In genomic region chr5:140292212-140293040, GRCh38 we compare ENCODE assay signal across 14 cellular contexts. TPM values are rescaled to one million over a fixed set of nuclear protein-coding genes. Genes with fewer than 3 reads are reported as not detected.
DNase-seq lines count a peak whose midpoint lies in the region; ATAC-seq, FAIRE-seq and TF ChIP-seq lines count a peak whose summit lies in the region.
"Had no signal": no experiment of that assay in that cellular context is flagged by ENCODE, and none has a peak within 500 bp of the region (broad histone marks: within the 10 kb centered on the region; RNA-seq: fewer than 3 reads in every experiment).

No MANE protein-coding gene starts in this region.

- H3K79me2 ChIP-seq in PC-3 (ENCODE audit: low read length) (peaks cover 97% of the 10 kb centered on the region), endothelial cell of umbilical vein (ENCODE audit: control insufficient read depth, insufficient read depth, low read length) (peaks cover 90% of the 10 kb centered on the region)

- peaks cover 6% of the 10 kb centered on the region for H3K36me3 Mint-ChIP-seq in Caco-2 (ENCODE audit: insufficient read depth, unreplicated experiment)
- peaks cover 0 to 31% (median 19%) of the 10 kb centered on the region in 5 donors for H3K36me3 Mint-ChIP-seq in naive thymus-derived CD4-positive, alpha-beta T cell
- no peaks in the 10 kb centered on the region for H3K36me3 Mint-ChIP-seq in activated T-cell treated with anti-CD3 and anti-CD28 coated beads, Interleukin-2, amount 50 U/mL, for 72 hours (ENCODE audit: insufficient read depth in 2 of 2)
- H3K36me3 Mint-ChIP-seq: WTC11 had no signal

- FAIRE-seq in endothelial cell of umbilical vein (lab: Jason Lieb, UNC): no peak

- no peak overlapping the region for H2AFZ ChIP-seq in PC-3 (ENCODE audit: low read length)
- no peak overlapping the region for H2AFZ ChIP-seq in endothelial cell of umbilical vein (ENCODE audit: low read depth, low read length)

- H3K36me3 ChIP-seq in Caco-2 (ENCODE audit: control insufficient read depth, insufficient read depth, low read length): no peaks in the 10 kb centered on the region
- peaks cover 3% of the 10 kb centered on the region; the same call in 1 of the 2 replicates for H3K36me3 ChIP-seq in PC-3 (ENCODE audit: low read depth, low read length)
- H3K36me3 ChIP-seq in endothelial cell of umbilical vein (ENCODE audit: control insufficient read depth in 2 of 2, extremely low read depth in 1 of 2, insufficient read depth in 2 of 2, low read length in 2 of 2): no peaks in the 10 kb centered on the region
- no peaks in the 10 kb centered on the region for H3K36me3 ChIP-seq in naive thymus-derived CD4-positive, alpha-beta T cell (ENCODE audit: control insufficient read depth in 2 of 3, insufficient read depth in 3 of 3, low read length in 3 of 3)

- no peaks in the 10 kb centered on the region for H3K27me3 Mint-ChIP-seq in Caco-2 (ENCODE audit: insufficient read depth, unreplicated experiment)
- no peaks in the 10 kb centered on the region for H3K27me3 Mint-ChIP-seq in naive thymus-derived CD4-positive, alpha-beta T cell
- H3K27me3 Mint-ChIP-seq in activated T-cell treated with anti-CD3 and anti-CD28 coated beads, Interleukin-2, amount 50 U/mL, for 72 hours (ENCODE audit: low read depth): no peaks in the 10 kb centered on the region
- H3K27me3 Mint-ChIP-seq: B cell had no signal

- H3K27me3 ChIP-seq in Caco-2 (replicated peaks; ENCODE audit: control insufficient read depth, insufficient read depth, low read length) (no peaks in the 10 kb centered on the region), PC-3 (ENCODE audit: low read length) (no peaks in the 10 kb centered on the region), endothelial cell of umbilical vein (ENCODE audit: control insufficient read depth in 2 of 2, insufficient read depth in 2 of 2, low read length in 2 of 2) (no peaks in the 10 kb centered on the region)
- H3K27me3 ChIP-seq in naive thymus-derived CD4-positive, alpha-beta T cell (ENCODE audit: control insufficient read depth in 2 of 2, insufficient read depth in 2 of 2, low read length in 2 of 2): no peaks in the 10 kb centered on the region
- H3K27me3 ChIP-seq: foreskin keratinocyte had no signal

- TF ChIP-seq POLR2A in endothelial cell of umbilical vein (IDR thresholded peaks at IDR 0.05; ENCODE audit: low read depth, low read length): no peak

- H3K9me1 ChIP-seq in endothelial cell of umbilical vein (replicated peaks; ENCODE audit: control insufficient read depth, extremely low read depth, insufficient read depth, low read length): no peaks in the 10 kb centered on the region

- dilution Hi-C loops in endothelial cell of umbilical vein (cut with MboI; ENCODE audit: extremely low pct_ligation_motif_present, low sequenced_read_pairs): no loop called here

- H3K27ac Mint-ChIP-seq in Caco-2 (ENCODE audit: unreplicated experiment): peak overlapping the region; percentile 13
- H3K27ac Mint-ChIP-seq in naive thymus-derived CD4-positive, alpha-beta T cell: peak overlapping the region in 5 of 9 donors; percentile 26 to 78 (median 72)
- H3K27ac Mint-ChIP-seq in activated T-cell treated with anti-CD3 and anti-CD28 coated beads, Interleukin-2, amount 50 U/mL, for 72 hours: no peak overlapping the region
- H3K27ac Mint-ChIP-seq: B cell, WTC11 had no signal

- no peak overlapping the region for H3K4me3 ChIP-seq in Caco-2 (ENCODE audit: low read depth, low read length)
- H3K4me3 ChIP-seq in PC-3 (ENCODE audit: low read length): peak overlapping the region; percentile 5; the same call in 1 of the 2 replicates
- H3K4me3 ChIP-seq in endothelial cell of umbilical vein (replicated peaks in 1 of 3; ENCODE audit: insufficient read depth in 1 of 3, low read depth in 1 of 3, low read length in 3 of 3): no peak overlapping the region
- no peak overlapping the region for H3K4me3 ChIP-seq in naive thymus-derived CD4-positive, alpha-beta T cell (ENCODE audit: low read length)

- H3K9ac ChIP-seq in PC-3 (ENCODE audit: low read length) (peak overlapping the region; percentile 30), endothelial cell of umbilical vein (replicated peaks; ENCODE audit: extremely low read depth, insufficient read depth, low read length) (peak overlapping the region; percentile 68)

- peaks cover 48% of the 10 kb centered on the region for H3K4me1 Mint-ChIP-seq in Caco-2 (ENCODE audit: low read depth, unreplicated experiment)
- peaks cover 43 to 81% (median 76%) of the 10 kb centered on the region in 7 donors for H3K4me1 Mint-ChIP-seq in naive thymus-derived CD4-positive, alpha-beta T cell
- H3K4me1 Mint-ChIP-seq in activated T-cell treated with anti-CD3 and anti-CD28 coated beads, Interleukin-2, amount 50 U/mL, for 72 hours (ENCODE audit: low read depth): peaks cover 38% of the 10 kb centered on the region

- DNase-seq in Caco-2 (no peak), PC-3 (peak; percentile 72), endothelial cell of umbilical vein (ENCODE audit: low read depth, low spot score) (peak; percentile 79), pons (ENCODE audit: low spot score) (no peak), GM03348 (ENCODE audit: low spot score) (no peak)
- DNase-seq in naive thymus-derived CD4-positive, alpha-beta T cell: no peak
- DNase-seq in activated T-cell treated with anti-CD3 and anti-CD28 coated beads, Interleukin-2, amount 50 U/mL, for 72 hours: no peak
- DNase-seq: cerebellar nuclear complex, foreskin keratinocyte, NCI-H2227 treated with DMSO at 0.1 percent for 48 hours, SHP77 had no signal

- H3K4me3 Mint-ChIP-seq in Caco-2 (ENCODE audit: unreplicated experiment): no peak overlapping the region
- peak overlapping the region in 8 of 10 donors; percentile 1 to 54 (median 38) for H3K4me3 Mint-ChIP-seq in naive thymus-derived CD4-positive, alpha-beta T cell
- peak overlapping the region in 1 of 2 donors; percentile 44 for H3K4me3 Mint-ChIP-seq in activated T-cell treated with anti-CD3 and anti-CD28 coated beads, Interleukin-2, amount 50 U/mL, for 72 hours
- H3K4me3 Mint-ChIP-seq: B cell, WTC11 had no signal

- H3K4me2 ChIP-seq in PC-3 (ENCODE audit: low read length): peak overlapping the region; percentile 59
- peak overlapping the region; percentile 49 for H3K4me2 ChIP-seq in endothelial cell of umbilical vein (ENCODE audit: insufficient read depth, low read length)

- TF ChIP-seq CTCF in Caco-2 (IDR thresholded peaks at IDR 0.05; ENCODE audit: insufficient read depth in 1 of 2, low read depth in 1 of 2, low read length in 1 of 2, severe bottlenecking in 1 of 2, unreplicated experiment in 1 of 2): no peak
- no peak for TF ChIP-seq CTCF in PC-3 (conservative IDR thresholded peaks at IDR 0.05; ENCODE audit: low read depth, low read length)
- no peak for TF ChIP-seq CTCF in endothelial cell of umbilical vein (IDR thresholded peaks at IDR 0.05; ENCODE audit: extremely low read depth in 1 of 2, insufficient read depth in 1 of 2, low read depth in 1 of 2, low read length in 2 of 2)

- POLR2A ChIA-PET in Caco-2 (lab: Charles Lee) (interaction anchor here (1.1 kb wide), 1 partner anchor 11 kb away, joined by 3 read pairs; the partner anchor contains the start of gene PFDN1), PC-3 (lab: Charles Lee; ENCODE audit: unreplicated experiment) (interaction anchor here (0.5 to 1.2 kb wide), 6 partner anchors 10 to 54 kb away, joined by 3 to 21 read pairs (median 5); partner anchors contain the start of gene HBEGF), endothelial cell of umbilical vein (lab: Charles Lee) (interaction anchor here (1.1 kb wide), 1 partner anchor 20 kb away, joined by 3 read pairs; no protein-coding TSS in a partner anchor)
- POLR2A ChIA-PET in naive thymus-derived CD4-positive, alpha-beta T cell (lab: Charles Lee): interaction anchor here (1.1 to 1.8 kb wide), 2 partner anchors 10 to 109 kb away, joined by 3 to 5 read pairs; partner anchors contain the start of gene ANKHD1

- no peaks in the 10 kb centered on the region for H3K9me3 Mint-ChIP-seq in Caco-2 (ENCODE audit: unreplicated experiment)
- H3K9me3 Mint-ChIP-seq in naive thymus-derived CD4-positive, alpha-beta T cell: no peaks in the 10 kb centered on the region
- no peaks in the 10 kb centered on the region for H3K9me3 Mint-ChIP-seq in activated T-cell treated with anti-CD3 and anti-CD28 coated beads, Interleukin-2, amount 50 U/mL, for 72 hours
- H3K9me3 Mint-ChIP-seq: WTC11 had no signal

- intact Hi-C loops in Caco-2 (cut with micrococcal nuclease; ENCODE audit: unreplicated experiment): no loop called here
- intact Hi-C loops in PC-3 (cut with micrococcal nuclease): loop anchor here (1.0 to 2.0 kb wide), 3 partner anchors 20 to 52 kb away; no protein-coding TSS in a partner anchor
- intact Hi-C loops in endothelial cell of umbilical vein (cut with micrococcal nuclease): loop anchor here (1.0 to 2.0 kb wide), 4 partner anchors 8 to 48 kb away; no protein-coding TSS in a partner anchor
- intact Hi-C loops in naive thymus-derived CD4-positive, alpha-beta T cell (cut with micrococcal nuclease): loop anchor here in 1 of 2 donors (2.0 kb wide), 1 partner anchor 64 kb away; no protein-coding TSS in a partner anchor

- H3F3A ChIP-seq in PC-3 (ENCODE audit: low read length, unreplicated experiment): peaks cover 11% of the 10 kb centered on the region

- peaks cover 47% of the 10 kb centered on the region for H3K4me1 ChIP-seq in Caco-2
- H3K4me1 ChIP-seq in PC-3 (ENCODE audit: insufficient read depth, low read length): peaks cover 56% of the 10 kb centered on the region
- peaks cover 60% of the 10 kb centered on the region for H3K4me1 ChIP-seq in endothelial cell of umbilical vein (ENCODE audit: control insufficient read depth, extremely low read depth, insufficient read depth, low read length)
- peaks cover 0 to 13% of the 10 kb centered on the region in 2 donors for H3K4me1 ChIP-seq in naive thymus-derived CD4-positive, alpha-beta T cell (ENCODE audit: control insufficient read depth in 2 of 2, insufficient read depth in 2 of 2, low read length in 2 of 2)

- H3K9me3 ChIP-seq in Caco-2: no peaks in the 10 kb centered on the region
- no peaks in the 10 kb centered on the region for H3K9me3 ChIP-seq in PC-3 (ENCODE audit: low read length)
- H3K9me3 ChIP-seq in endothelial cell of umbilical vein (replicated peaks; ENCODE audit: control insufficient read depth, insufficient read depth, low read length): no peaks in the 10 kb centered on the region
- H3K9me3 ChIP-seq in naive thymus-derived CD4-positive, alpha-beta T cell (ENCODE audit: control insufficient read depth in 2 of 3, low read length in 3 of 3): no peaks in the 10 kb centered on the region

- H3K27ac ChIP-seq in PC-3 (ENCODE audit: low read length): peak overlapping the region; percentile 76
- H3K27ac ChIP-seq in endothelial cell of umbilical vein (ENCODE audit: insufficient read depth, low read depth, low read length): peak overlapping the region; percentile 85
- no peak overlapping the region for H3K27ac ChIP-seq in naive thymus-derived CD4-positive, alpha-beta T cell (ENCODE audit: low read depth, low read length)
- H3K27ac ChIP-seq: foreskin keratinocyte had no signal

- ATAC-seq in PC-3: peak; percentile 83
- ATAC-seq in naive thymus-derived CD4-positive, alpha-beta T cell: no peak
- no peak for ATAC-seq in activated T-cell treated with anti-CD3 and anti-CD28 coated beads, Interleukin-2, amount 50 U/mL, for 72 hours (replicated peaks in 1 of 2)
- no peak for ATAC-seq in esophagus mucosa
- ATAC-seq: foreskin keratinocyte, WTC11 had no signal

- peaks cover 7% of the 10 kb centered on the region; the same call in 1 of the 2 replicates for H4K20me1 ChIP-seq in PC-3 (ENCODE audit: low read length)
- H4K20me1 ChIP-seq in endothelial cell of umbilical vein (replicated peaks; ENCODE audit: control insufficient read depth, extremely low read depth, insufficient read depth, low read length): peaks cover 2% of the 10 kb centered on the region

- H3K9me2 ChIP-seq in PC-3 (replicated peaks; ENCODE audit: low read length): no peaks in the 10 kb centered on the region

- CTCF ChIA-PET in Caco-2 (lab: Charles Lee) (interaction anchor here (0.7 to 1.2 kb wide), 2 partner anchors 48 to 54 kb away, joined by 3 to 4 read pairs; partner anchors contain the start of gene HBEGF), PC-3 (lab: Charles Lee) (interaction anchor here (0.6 to 1.4 kb wide), 4 partner anchors 31 to 123 kb away, joined by 3 to 11 read pairs (median 6); partner anchors contain the start of gene HBEGF), endothelial cell of umbilical vein (lab: Charles Lee) (interaction anchor here (1.0 to 3.3 kb wide), 9 partner anchors 11 to 53 kb away, joined by 3 to 16 read pairs (median 5); partner anchors contain the start of genes HBEGF and PFDN1)
- CTCF ChIA-PET in naive thymus-derived CD4-positive, alpha-beta T cell (lab: Charles Lee): interaction anchor here (0.6 to 0.9 kb wide), 4 partner anchors 48 to 1467 kb away, joined by 3 to 4 read pairs (median 4); no protein-coding TSS in a partner anchor

- BruUV-seq in Caco-2 (replicated peaks; lab: Mats Ljungman, UMichigan): no TSS peak
- TSS peak; percentile 38 for BruUV-seq in PC-3 (replicated peaks; lab: Mats Ljungman, UMichigan)
- BruUV-seq in endothelial cell of umbilical vein (replicated peaks; lab: Mats Ljungman, UMichigan): no TSS peak

RNA-seq across cellular contexts. Expression of gene PFDN1, which starts 10.5 kb away (rescaled TPM):
- 81.1 and 82.3 TPM in 2 replicates for total RNA-seq in Caco-2 (2022)
- 91.9 and 125 TPM in 2 replicates for total RNA-seq in PC-3 (2014; rRNA removed)
- 107 and 108 TPM in 2 replicates for total RNA-seq in endothelial cell of umbilical vein
- polyA plus RNA-seq in endothelial cell of umbilical vein: 156 and 158 TPM in 2 replicates
- 180 and 203 TPM in 2 replicates for polyA plus RNA-seq in endothelial cell of umbilical vein (2011; cell fraction: cytosol; rRNA removed)
- polyA plus RNA-seq in endothelial cell of umbilical vein (2011; cell fraction: nucleus; rRNA removed): 69.6 and 71.7 TPM in 2 replicates
- 141 and 266 TPM in 2 replicates for polyA plus RNA-seq in endothelial cell of umbilical vein (2012)
- polyA minus RNA-seq in endothelial cell of umbilical vein: 115 and 149 TPM in 2 replicates
- polyA minus RNA-seq in endothelial cell of umbilical vein (2011; cell fraction: cytosol; rRNA and poly(A)+ RNA removed): 25.7 TPM
- 29.2 and 44.5 TPM in 2 replicates for polyA minus RNA-seq in endothelial cell of umbilical vein (2011; cell fraction: nucleus; rRNA and poly(A)+ RNA removed)
- total RNA-seq in naive thymus-derived CD4-positive, alpha-beta T cell: 10 to 100 TPM; 24.8 to 52.7 (median 28.2) TPM
- 100 to 1,000 TPM; 126 to 139 TPM for polyA plus RNA-seq in naive thymus-derived CD4-positive, alpha-beta T cell
- 10 to 100 TPM; 56.3 to 57.9 TPM for total RNA-seq in activated T-cell treated with anti-CD3 and anti-CD28 coated beads, Interleukin-2, amount 50 U/mL, for 72 hours
- total RNA-seq in esophagus mucosa: 33.5 TPM

RNA-seq across cellular contexts. Expression of gene HBEGF, which starts 54.0 kb away (rescaled TPM):
- total RNA-seq in Caco-2 (2022) (5.2 and 5.8 TPM in 2 replicates), PC-3 (2014; rRNA removed) (82.6 and 85.9 TPM in 2 replicates), endothelial cell of umbilical vein (33.2 and 35.3 TPM in 2 replicates), esophagus mucosa (62.1 TPM)
- polyA plus RNA-seq in endothelial cell of umbilical vein: 62.9 and 79.8 TPM in 2 replicates
- polyA plus RNA-seq in endothelial cell of umbilical vein (2011; cell fraction: cytosol; rRNA removed): 79.4 and 88.5 TPM in 2 replicates
- 126 and 162 TPM in 2 replicates for polyA plus RNA-seq in endothelial cell of umbilical vein (2011; cell fraction: nucleus; rRNA removed)
- 38.6 and 57.3 TPM in 2 replicates for polyA plus RNA-seq in endothelial cell of umbilical vein (2012)
- polyA minus RNA-seq in endothelial cell of umbilical vein: 33.7 and 35.1 TPM in 2 replicates
- polyA minus RNA-seq in endothelial cell of umbilical vein (2011; cell fraction: cytosol; rRNA and poly(A)+ RNA removed): 1.2 TPM
- 54.6 and 68.6 TPM in 2 replicates for polyA minus RNA-seq in endothelial cell of umbilical vein (2011; cell fraction: nucleus; rRNA and poly(A)+ RNA removed)
- 10 to 100 TPM in 3 of 5 experiments, under 1 TPM in 2; 0.35 to 95.5 (median 11.6) TPM for total RNA-seq in naive thymus-derived CD4-positive, alpha-beta T cell
- polyA plus RNA-seq in naive thymus-derived CD4-positive, alpha-beta T cell: not detected
- 10 to 100 TPM in 1 of 2 donors, 1 to 10 TPM in 1; 9.6 to 13.6 TPM for total RNA-seq in activated T-cell treated with anti-CD3 and anti-CD28 coated beads, Interleukin-2, amount 50 U/mL, for 72 hours

Comparison
In these comparisons a context has a peak if more than half of its experiments do, and no peak if none do; other contexts are left out.
1. DNase-seq: peak in PC-3 (single experiment) and endothelial cell of umbilical vein (single experiment); none in Caco-2 (0 of 2), naive thymus-derived CD4-positive, alpha-beta T cell (0 of 9), pons (single experiment), GM03348 (single experiment) and activated T-cell treated with anti-CD3 and anti-CD28 coated beads, Interleukin-2, amount 50 U/mL, for 72 hours (0 of 2).